ENCODE assay signal across 9 cellular contexts in the genomic region with DNA sequence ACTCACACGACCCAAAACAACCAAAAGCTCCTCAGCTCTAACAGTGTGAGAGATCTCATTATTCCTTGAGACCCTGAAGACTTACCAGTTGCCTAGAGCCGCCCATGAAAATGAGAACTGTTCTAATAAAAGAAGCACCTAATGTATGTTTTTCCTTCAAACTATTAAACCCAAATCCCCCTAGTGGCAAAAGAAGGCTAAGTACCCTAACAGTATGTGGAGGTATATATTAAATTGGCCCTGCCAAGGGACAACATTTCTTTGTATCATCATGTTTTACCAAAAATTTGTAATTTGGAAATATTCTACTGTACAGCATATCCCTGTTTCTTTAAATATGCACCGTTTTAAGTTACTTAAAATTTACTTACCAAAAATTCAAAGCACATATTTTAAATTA. TPM values are rescaled to one million over a fixed set of nuclear protein-coding genes. Genes with fewer than 3 reads are reported as not detected.
DNase-seq lines count a peak whose midpoint lies in the region; ATAC-seq and TF ChIP-seq lines count a peak whose summit lies in the region.
"Had no signal": no experiment of that assay in that cellular context is flagged by ENCODE, and none has a peak within 500 bp of the region (broad histone marks: within the 10 kb centered on the region; RNA-seq: fewer than 3 reads in every experiment).

No MANE protein-coding gene starts in this region.

- peak; percentile 58 for ATAC-seq in GM19395 (IDR thresholded peaks at IDR 0.05; ENCODE audit: unreplicated experiment)
- no peak for ATAC-seq in activated CD8-positive, alpha-beta memory T cell treated with anti-CD3 and anti-CD28 coated beads, Interleukin-2, amount 10 ng/mL, durations not matched to agents 7 days and 5 days
- ATAC-seq in gastroesophageal sphincter: no peak
- ATAC-seq in activated T-cell treated with anti-CD3 and anti-CD28 coated beads, Interleukin-2, amount 50 U/mL, for 72 hours (replicated peaks in 1 of 2): no peak

- H3K27ac Mint-ChIP-seq in activated CD8-positive, alpha-beta memory T cell treated with anti-CD3 and anti-CD28 coated beads, Interleukin-2, amount 10 ng/mL, durations not matched to agents 7 days and 5 days: no peak overlapping the region
- no peak overlapping the region for H3K27ac Mint-ChIP-seq in activated T-cell treated with anti-CD3 and anti-CD28 coated beads, Interleukin-2, amount 50 U/mL, for 72 hours

- H3K4me3 Mint-ChIP-seq in activated CD8-positive, alpha-beta memory T cell treated with anti-CD3 and anti-CD28 coated beads, Interleukin-2, amount 10 ng/mL, durations not matched to agents 7 days and 5 days: no peak overlapping the region
- no peak overlapping the region for H3K4me3 Mint-ChIP-seq in activated T-cell treated with anti-CD3 and anti-CD28 coated beads, Interleukin-2, amount 50 U/mL, for 72 hours

- peak; percentile 16 for DNase-seq in COLO829 (ENCODE audit: low spot score)
- peak; percentile 60 for DNase-seq in NCI-H748 (lab: John Stamatoyannopoulos, UW; ENCODE audit: unreplicated experiment)
- DNase-seq in fibroblast of the aortic adventitia (ENCODE audit: low read depth): peak; percentile 9
- no peak for DNase-seq in stimulated activated CD4-positive, alpha-beta T cell treated with anti-CD3 and anti-CD28 coated beads, Interleukin-15, amount 100 ng/mL, for 24 hours
- DNase-seq in activated CD8-positive, alpha-beta memory T cell treated with anti-CD3 and anti-CD28 coated beads, Interleukin-2, amount 10 ng/mL, durations not matched to agents 7 days and 5 days: no peak
- DNase-seq in activated T-cell treated with anti-CD3 and anti-CD28 coated beads, Interleukin-2, amount 50 U/mL, for 72 hours: no peak

- H3K27me3 Mint-ChIP-seq in activated CD8-positive, alpha-beta memory T cell treated with anti-CD3 and anti-CD28 coated beads, Interleukin-2, amount 10 ng/mL, durations not matched to agents 7 days and 5 days: no peaks in the 10 kb centered on the region
- H3K27me3 Mint-ChIP-seq in activated T-cell treated with anti-CD3 and anti-CD28 coated beads, Interleukin-2, amount 50 U/mL, for 72 hours (ENCODE audit: low read depth): peaks cover 38% of the 10 kb centered on the region

- no peak overlapping the region for H3K4me3 ChIP-seq in fibroblast of the aortic adventitia (ENCODE audit: low read depth, low read length)
- H3K4me3 ChIP-seq in gastroesophageal sphincter: no peak overlapping the region

- 45 to 52% methylated on average over 3 of the region's 3 CpGs for WGBS in gastroesophageal sphincter (ENCODE audit: low coverage in 1 of 2), 2 donors

- no peak for TF ChIP-seq EP300 in gastroesophageal sphincter (IDR thresholded peaks at IDR 0.05)

- TF ChIP-seq CTCF in fibroblast of the aortic adventitia (IDR thresholded peaks at IDR 0.05; ENCODE audit: insufficient read depth, low read length) (peak; percentile 46), gastroesophageal sphincter (IDR thresholded peaks at IDR 0.05) (no peak)

- peaks cover 0 to 12% (median 2%) of the 10 kb centered on the region in 3 donors for H3K4me1 ChIP-seq in gastroesophageal sphincter

- H3K9me3 ChIP-seq in gastroesophageal sphincter: no peaks in the 10 kb centered on the region

- TF ChIP-seq POLR2A in gastroesophageal sphincter (IDR thresholded peaks at IDR 0.05): no peak

- H3K36me3 Mint-ChIP-seq in activated CD8-positive, alpha-beta memory T cell treated with anti-CD3 and anti-CD28 coated beads, Interleukin-2, amount 10 ng/mL, durations not matched to agents 7 days and 5 days: no peaks in the 10 kb centered on the region
- no peaks in the 10 kb centered on the region for H3K36me3 Mint-ChIP-seq in activated T-cell treated with anti-CD3 and anti-CD28 coated beads, Interleukin-2, amount 50 U/mL, for 72 hours (ENCODE audit: insufficient read depth in 2 of 2)

- H3K27ac ChIP-seq in gastroesophageal sphincter: no peak overlapping the region

- H3K27me3 ChIP-seq in gastroesophageal sphincter: no peaks in the 10 kb centered on the region

- H3K9me3 Mint-ChIP-seq in activated CD8-positive, alpha-beta memory T cell treated with anti-CD3 and anti-CD28 coated beads, Interleukin-2, amount 10 ng/mL, durations not matched to agents 7 days and 5 days (ENCODE audit: low read depth): no peaks in the 10 kb centered on the region
- no peaks in the 10 kb centered on the region for H3K9me3 Mint-ChIP-seq in activated T-cell treated with anti-CD3 and anti-CD28 coated beads, Interleukin-2, amount 50 U/mL, for 72 hours

- no peaks in the 10 kb centered on the region for H3K4me1 Mint-ChIP-seq in activated CD8-positive, alpha-beta memory T cell treated with anti-CD3 and anti-CD28 coated beads, Interleukin-2, amount 10 ng/mL, durations not matched to agents 7 days and 5 days
- H3K4me1 Mint-ChIP-seq in activated T-cell treated with anti-CD3 and anti-CD28 coated beads, Interleukin-2, amount 50 U/mL, for 72 hours (ENCODE audit: low read depth): peaks cover 15% of the 10 kb centered on the region

- no peaks in the 10 kb centered on the region for H3K36me3 ChIP-seq in gastroesophageal sphincter

- CTCF ChIA-PET in activated CD8-positive, alpha-beta memory T cell treated with anti-CD3 and anti-CD28 coated beads, Interleukin-2, amount 10 ng/mL, durations not matched to agents 7 days and 5 days (lab: Charles Lee): no interaction called here

RNA-seq across cellular contexts. Expression of gene PPFIA2, which starts 38.0 kb away (rescaled TPM):
- total RNA-seq in fibroblast of the aortic adventitia (ENCODE audit: low replicate concordance) (0.74 and 4.9 TPM in 2 replicates), gastroesophageal sphincter (10 to 100 TPM in 1 of 4 donors, 1 to 10 TPM in 2, under 1 TPM in 1; 0.81 to 25.2 (median 4.9) TPM)
- total RNA-seq in activated CD8-positive, alpha-beta memory T cell treated with anti-CD3 and anti-CD28 coated beads, Interleukin-2, amount 10 ng/mL, durations not matched to agents 7 days and 5 days: not detected
- total RNA-seq in activated T-cell treated with anti-CD3 and anti-CD28 coated beads, Interleukin-2, amount 50 U/mL, for 72 hours: not detected
- total RNA-seq: LHCN-M2 had no signal

Comparison
In these comparisons a context has a peak if more than half of its experiments do, and no peak if none do; other contexts are left out.
1. DNase-seq: peak in COLO829 (single experiment), NCI-H748 (single experiment) and fibroblast of the aortic adventitia (single experiment); none in stimulated activated CD4-positive, alpha-beta T cell treated with anti-CD3 and anti-CD28 coated beads, Interleukin-15, amount 100 ng/mL, for 24 hours (single experiment), activated CD8-positive, alpha-beta memory T cell treated with anti-CD3 and anti-CD28 coated beads, Interleukin-2, amount 10 ng/mL, durations not matched to agents 7 days and 5 days (single experiment) and activated T-cell treated with anti-CD3 and anti-CD28 coated beads, Interleukin-2, amount 50 U/mL, for 72 hours (0 of 2).